8 cellular contexts compared by ENCODE assay signal in the genomic region with DNA sequence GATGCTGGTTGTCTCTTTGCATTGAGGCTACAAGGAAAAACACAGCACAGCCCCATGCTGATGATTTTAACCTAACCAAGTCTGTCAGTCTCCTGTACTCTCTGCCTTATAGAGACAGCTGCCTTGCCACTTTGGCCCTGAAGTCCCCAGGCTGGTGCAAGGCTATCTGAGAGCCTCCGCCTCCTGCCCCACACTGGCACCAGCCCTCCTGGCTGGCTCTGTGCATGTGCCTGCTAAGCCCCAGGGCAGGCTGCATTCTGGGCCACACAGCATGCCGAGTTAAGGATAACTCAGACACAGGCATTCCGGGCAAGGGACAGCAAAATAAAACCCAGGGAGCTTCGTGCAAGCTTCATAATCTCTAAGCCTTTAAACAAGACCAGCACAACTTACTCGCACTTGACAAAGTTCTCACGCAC. TPM values are rescaled to one million over a fixed set of nuclear protein-coding genes. Genes with fewer than 3 reads are reported as not detected.
A peak's percentile ranks its signal among the peaks of the same experiment; 100 is the strongest.
DNase-seq lines count a peak whose midpoint lies in the region; ATAC-seq and TF ChIP-seq lines count a peak whose summit lies in the region.

No MANE protein-coding gene starts in this region.

- peak overlapping the region; percentile 90 to 98 (median 94) for H3K4me3 Mint-ChIP-seq in IgD-negative memory B cell
- H3K4me3 Mint-ChIP-seq in activated T-cell treated with anti-CD3 and anti-CD28 coated beads, Interleukin-2, amount 50 U/mL, for 72 hours = peak overlapping the region; percentile 89 to 93

- DNase-seq in BJ (ENCODE audit: low read depth) (no peak), kidney tubule cell (ENCODE audit: low spot score) (peak; percentile 49), kidney glomerular epithelial cell (lab: John Stamatoyannopoulos, UW) (no peak), NCI-H345 treated with DMSO at 0.1 percent for 48 hours (lab: John Stamatoyannopoulos, UW; ENCODE audit: unreplicated experiment) (no peak)
- DNase-seq in activated T-cell treated with anti-CD3 and anti-CD28 coated beads, Interleukin-2, amount 50 U/mL, for 72 hours = peak in 1 of 2 donors; percentile 44

- no peaks in the 10 kb centered on the region for H3K9me3 Mint-ChIP-seq in IgD-negative memory B cell
- no peaks in the 10 kb centered on the region for H3K9me3 Mint-ChIP-seq in activated T-cell treated with anti-CD3 and anti-CD28 coated beads, Interleukin-2, amount 50 U/mL, for 72 hours

- H3K27me3 ChIP-seq in BJ (ENCODE audit: control insufficient read depth, insufficient read depth, low read length) = no peaks in the 10 kb centered on the region

- peak overlapping the region; percentile 40 for H3K4me3 ChIP-seq in BJ (ENCODE audit: low read depth, low read length)

- ATAC-seq in activated T-cell treated with anti-CD3 and anti-CD28 coated beads, Interleukin-2, amount 50 U/mL, for 72 hours (replicated peaks in 1 of 2) = peak; percentile 2 to 3
- ATAC-seq in HG03354 (IDR thresholded peaks at IDR 0.05; ENCODE audit: poor library complexity, severe bottlenecking, unreplicated experiment) = no peak
- no peak for ATAC-seq in HG03108 (IDR thresholded peaks at IDR 0.05; ENCODE audit: unreplicated experiment)

- H3K27ac Mint-ChIP-seq in IgD-negative memory B cell = peak overlapping the region; percentile 90 to 98 (median 97)
- peak overlapping the region; percentile 97 for H3K27ac Mint-ChIP-seq in activated T-cell treated with anti-CD3 and anti-CD28 coated beads, Interleukin-2, amount 50 U/mL, for 72 hours

- CTCF ChIA-PET in BJ (lab: Yijun Ruan, JAX) = interaction anchor here (0.7 to 2.5 kb wide), 11 partner anchors 9 to 1367 kb away, joined by 3 to 12 read pairs (median 3); no protein-coding TSS in a partner anchor

- no peaks in the 10 kb centered on the region for H3K36me3 ChIP-seq in BJ (ENCODE audit: control insufficient read depth, insufficient read depth, low read length)

- peaks cover 57 to 77% (median 77%) of the 10 kb centered on the region in 3 donors for H3K4me1 Mint-ChIP-seq in IgD-negative memory B cell
- H3K4me1 Mint-ChIP-seq in activated T-cell treated with anti-CD3 and anti-CD28 coated beads, Interleukin-2, amount 50 U/mL, for 72 hours (ENCODE audit: low read depth) = peaks cover 95% of the 10 kb centered on the region

- H3K27me3 Mint-ChIP-seq in IgD-negative memory B cell = no peaks in the 10 kb centered on the region
- no peaks in the 10 kb centered on the region for H3K27me3 Mint-ChIP-seq in activated T-cell treated with anti-CD3 and anti-CD28 coated beads, Interleukin-2, amount 50 U/mL, for 72 hours (ENCODE audit: low read depth)

- peaks cover 2% of the 10 kb centered on the region for H3K36me3 Mint-ChIP-seq in IgD-negative memory B cell
- H3K36me3 Mint-ChIP-seq in activated T-cell treated with anti-CD3 and anti-CD28 coated beads, Interleukin-2, amount 50 U/mL, for 72 hours (ENCODE audit: insufficient read depth in 2 of 2) = peaks cover 2% of the 10 kb centered on the region in 2 donors

- no peak for TF ChIP-seq CTCF in BJ (IDR thresholded peaks at IDR 0.05; ENCODE audit: insufficient read depth, low read depth, low read length)

- POLR2A ChIA-PET in BJ (lab: Charles Lee) = interaction anchor here (0.6 to 2.1 kb wide), 7 partner anchors 17 to 327 kb away, joined by 3 to 13 read pairs (median 3); no protein-coding TSS in a partner anchor

RNA-seq across cellular contexts. Expression of gene RUNX1, which starts 0.9 kb away (rescaled TPM):
- polyA plus RNA-seq in BJ (2011; rRNA removed) (22.3 and 36.1 TPM in 2 replicates), IgD-negative memory B cell (9.2 TPM)
- 51.2 and 64.0 TPM in 2 replicates for polyA minus RNA-seq in BJ (2011; rRNA and poly(A)+ RNA removed)
- 10 to 100 TPM; 36.6 to 56.2 TPM for total RNA-seq in activated T-cell treated with anti-CD3 and anti-CD28 coated beads, Interleukin-2, amount 50 U/mL, for 72 hours

Comparison
In these comparisons a context has a peak if more than half of its experiments do, and no peak if none do; other contexts are left out.
1. ATAC-seq: peak in activated T-cell treated with anti-CD3 and anti-CD28 coated beads, Interleukin-2, amount 50 U/mL, for 72 hours (2 of 2); none in HG03354 (single experiment) and HG03108 (single experiment).